12 cellular contexts compared by ENCODE assay signal in genomic region chr11:61057615-61058014, GRCh38. TPM values are rescaled to one million over a fixed set of nuclear protein-coding genes. Genes with fewer than 3 reads are reported as not detected.
"Had no signal": no experiment of that assay in that cellular context is flagged by ENCODE, and none has a peak within 500 bp of the region (broad histone marks: within the 10 kb centered on the region; RNA-seq: fewer than 3 reads in every experiment).

No MANE protein-coding gene starts in this region.

- ATAC-seq: pancreas had no signal

- H3K27me3 Mint-ChIP-seq: brain had no signal

- H3K36me3 ChIP-seq: neural progenitor cell, pancreas, thyroid gland had no signal

- H3K4me3 Mint-ChIP-seq: brain, neural progenitor cell had no signal

- H3K27ac ChIP-seq: neural progenitor cell, pancreas, skin epidermis, thyroid gland had no signal

- H3K9me3 Mint-ChIP-seq: neural progenitor cell had no signal

- H3K36me3 Mint-ChIP-seq: brain, neural progenitor cell had no signal

- H3K4me1 ChIP-seq: pancreas, thyroid gland had no signal

- DNase-seq: dermis blood vessel endothelial cell; erythroblast; hypothalamus; pancreas; SHP77; stimulated activated CD4-positive, alpha-beta T cell treated with anti-CD3 and anti-CD28 coated beads, Interleukin-4, amount 100 ng/mL, for 4 hours; thyroid gland had no signal

- H3K9ac ChIP-seq: neural progenitor cell had no signal

- H3K4me3 ChIP-seq: neural progenitor cell, pancreas, skin epidermis, thyroid gland had no signal

- H3K27ac Mint-ChIP-seq: neural progenitor cell had no signal

- H3K4me2 ChIP-seq: neural progenitor cell had no signal

- H3K27me3 ChIP-seq: neural progenitor cell, pancreas, thyroid gland had no signal

- H3K9me3 ChIP-seq: pancreas, thyroid gland had no signal

- H2AFZ ChIP-seq: neural progenitor cell had no signal

RNA-seq across cellular contexts. Expression of gene CD5, which starts 44.7 kb away (rescaled TPM):
- total RNA-seq: dermis blood vessel endothelial cell, myocyte, renal cortical epithelial cell had no signal
